ENCODE assay signal across 29 cellular contexts in the genomic region with DNA sequence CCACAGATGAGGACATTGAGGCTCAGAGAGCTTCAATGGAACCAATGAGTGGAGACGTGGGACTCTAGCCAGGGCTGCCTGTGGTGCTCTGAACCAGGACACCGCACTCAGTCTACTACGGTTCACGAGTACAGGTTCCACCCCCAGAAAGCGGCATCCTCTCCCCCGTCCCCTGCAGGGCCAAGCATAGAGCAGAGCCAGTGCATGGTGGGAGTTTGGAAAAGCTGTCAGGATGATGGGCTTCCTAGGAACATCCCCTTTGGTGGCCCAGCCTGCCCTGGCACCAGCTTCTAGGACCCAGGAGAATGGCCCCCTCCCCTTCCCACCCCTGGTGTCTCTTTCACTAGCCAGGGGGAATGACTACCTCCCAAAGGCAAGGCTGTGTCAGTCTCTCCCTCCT. TPM values are rescaled to one million over a fixed set of nuclear protein-coding genes. Genes with fewer than 3 reads are reported as not detected.
DNase-seq lines count a peak whose midpoint lies in the region; ATAC-seq and TF ChIP-seq lines count a peak whose summit lies in the region.
"Had no signal": no experiment of that assay in that cellular context is flagged by ENCODE, and none has a peak within 500 bp of the region (broad histone marks: within the 10 kb centered on the region; RNA-seq: fewer than 3 reads in every experiment).

No MANE protein-coding gene starts in this region.

- H3K79me2 ChIP-seq in neural progenitor cell (ENCODE audit: low read depth): no peaks in the 10 kb centered on the region

- DNase-seq in CD4-positive, alpha-beta memory T cell: no peak
- DNase-seq in body of pancreas (no peak), neural progenitor cell (ENCODE audit: low spot score) (no peak), HuH-7.5 (ENCODE audit: low spot score) (no peak), NCI-H2171 treated with DMSO at 0.1 percent for 48 hours (lab: John Stamatoyannopoulos, UW) (no peak), GM19238 (ENCODE audit: insufficient read length, low spot score) (no peak)
- DNase-seq: activated CD4-positive, alpha-beta T cell treated with anti-CD3 and anti-CD28 coated beads, Interleukin-2, amount 50 U/mL, for 1 hour; activated CD8-positive, alpha-beta memory T cell treated with anti-CD3 and anti-CD28 coated beads, Interleukin-2, amount 50 U/mL, for 4 hours; activated gamma-delta T cell treated with Interleukin-2 at 50 U/mL for 16 hours; amygdala; C1 segment of cervical spinal cord; caudate nucleus; DMS79 treated with DMSO at 0.1 percent for 48 hours; dorsolateral prefrontal cortex; erythroblast; NCI-H1105; NCI-H2107; NCI-H526 treated with DMSO at 0.1 percent for 48 hours; SHP77 treated with DMSO at 0.1 percent for 48 hours; stimulated activated CD4-positive, alpha-beta T cell treated with anti-CD3 and anti-CD28 coated beads, Interleukin-4, amount 100 ng/mL, for 1 hour; stomach; T-helper 1 cell had no signal

- H2AFZ ChIP-seq in neural progenitor cell (replicated peaks): no peak overlapping the region

- peaks cover 5% of the 10 kb centered on the region for H4K20me1 ChIP-seq in neural progenitor cell (ENCODE audit: low read depth)

- TF ChIP-seq POLR2A in body of pancreas (IDR thresholded peaks at IDR 0.05): no peak

- POLR2A ChIA-PET in CD4-positive, alpha-beta memory T cell (lab: Charles Lee; ENCODE audit: partially characterized antibody): interaction anchor here (1.9 kb wide), 1 partner anchor 9 kb away, joined by 5 read pairs; a partner anchor contains a TSS

- no peaks in the 10 kb centered on the region for H3K9me3 Mint-ChIP-seq in CD4-positive, alpha-beta memory T cell
- no peaks in the 10 kb centered on the region for H3K9me3 Mint-ChIP-seq in neural progenitor cell
- H3K9me3 Mint-ChIP-seq: mesothelial cell of epicardium, neural crest cell had no signal

- no peak overlapping the region for H3K27ac ChIP-seq in CD4-positive, alpha-beta memory T cell (ENCODE audit: low read depth, low read length)
- peak overlapping the region in 3 of 4 donors; percentile 73 to 81 (median 80) for H3K27ac ChIP-seq in body of pancreas
- H3K27ac ChIP-seq in neural progenitor cell: no peak overlapping the region
- H3K27ac ChIP-seq: dorsolateral prefrontal cortex, psoas muscle, stomach, vagina had no signal

- ATAC-seq in body of pancreas: no peak
- ATAC-seq: psoas muscle had no signal

- H3K27me3 Mint-ChIP-seq in CD4-positive, alpha-beta memory T cell: no peaks in the 10 kb centered on the region
- peaks cover 4% of the 10 kb centered on the region for H3K27me3 Mint-ChIP-seq in neural progenitor cell (ENCODE audit: insufficient read depth, low read depth)

- peaks cover 12% of the 10 kb centered on the region for H3K36me3 ChIP-seq in CD4-positive, alpha-beta memory T cell (ENCODE audit: insufficient read depth, low read length)
- peaks cover 0 to 4% of the 10 kb centered on the region in 2 donors for H3K36me3 ChIP-seq in body of pancreas (replicated peaks in 1 of 2; ENCODE audit: insufficient read depth in 1 of 2, low read depth in 2 of 2)
- no peaks in the 10 kb centered on the region for H3K36me3 ChIP-seq in neural progenitor cell

- H3K27ac Mint-ChIP-seq in CD4-positive, alpha-beta memory T cell: peak overlapping the region in 5 of 7 donors; percentile 60 to 85 (median 70)
- no peak overlapping the region for H3K27ac Mint-ChIP-seq in neural progenitor cell

- H3K4me3 Mint-ChIP-seq in CD4-positive, alpha-beta memory T cell: no peak overlapping the region
- H3K4me3 Mint-ChIP-seq in neural progenitor cell: peak overlapping the region; percentile 61
- H3K4me3 Mint-ChIP-seq: mesothelial cell of epicardium, neural crest cell had no signal

- CTCF ChIA-PET in CD4-positive, alpha-beta memory T cell (lab: Charles Lee; ENCODE audit: partially characterized antibody): interaction anchor here (1.2 to 1.6 kb wide), 3 partner anchors 9 to 86 kb away, joined by 3 to 5 read pairs (median 4); a partner anchor contains a TSS

- no peak overlapping the region for H3K4me2 ChIP-seq in neural progenitor cell

- H3K9me3 ChIP-seq in CD4-positive, alpha-beta memory T cell (ENCODE audit: control insufficient read depth in 1 of 2, low read length in 2 of 2): no peaks in the 10 kb centered on the region
- H3K9me3 ChIP-seq in body of pancreas (no peaks in the 10 kb centered on the region), neural progenitor cell (ENCODE audit: low read depth) (no peaks in the 10 kb centered on the region)
- H3K9me3 ChIP-seq: psoas muscle, stomach, vagina had no signal

- WGBS in body of pancreas, 2 donors: 93 to 98% methylated on average over 6 of the region's 6 CpGs

- TF ChIP-seq CTCF in body of pancreas (IDR thresholded peaks at IDR 0.05) (no peak), neural progenitor cell (IDR thresholded peaks at IDR 0.05) (no peak)

- intact Hi-C loops in CD4-positive, alpha-beta memory T cell (cut with micrococcal nuclease): no loop called here
- intact Hi-C loops in body of pancreas (cut with DNase I): loop anchor here (10.0 kb wide), 1 partner anchor 237 kb away; no protein-coding TSS in a partner anchor

- no peak overlapping the region for H3K9ac ChIP-seq in neural progenitor cell

- H3F3A ChIP-seq in neural progenitor cell (ENCODE audit: low read depth): no peaks in the 10 kb centered on the region

- no peaks in the 10 kb centered on the region for H3K27me3 ChIP-seq in CD4-positive, alpha-beta memory T cell (ENCODE audit: insufficient read depth, low read length)
- H3K27me3 ChIP-seq in body of pancreas (no peaks in the 10 kb centered on the region), neural progenitor cell (peaks cover 18% of the 10 kb centered on the region)
- H3K27me3 ChIP-seq: dorsolateral prefrontal cortex, stomach, vagina had no signal

- peaks cover 9 to 41% (median 25%) of the 10 kb centered on the region in 4 donors for H3K4me1 Mint-ChIP-seq in CD4-positive, alpha-beta memory T cell
- H3K4me1 Mint-ChIP-seq in neural progenitor cell: peaks cover 5% of the 10 kb centered on the region

- H3K36me3 Mint-ChIP-seq in CD4-positive, alpha-beta memory T cell: peaks cover 7 to 23% of the 10 kb centered on the region in 2 donors
- H3K36me3 Mint-ChIP-seq in neural progenitor cell: peaks cover 1% of the 10 kb centered on the region

- no peak overlapping the region for H3K4me3 ChIP-seq in CD4-positive, alpha-beta memory T cell (ENCODE audit: low read length in 2 of 2)
- H3K4me3 ChIP-seq in body of pancreas: no peak overlapping the region
- no peak overlapping the region for H3K4me3 ChIP-seq in neural progenitor cell
- H3K4me3 ChIP-seq: dorsolateral prefrontal cortex, psoas muscle, skin epidermis, stomach, vagina had no signal

- H3K4me1 ChIP-seq in CD4-positive, alpha-beta memory T cell (ENCODE audit: insufficient read depth, low read length): peaks cover 42% of the 10 kb centered on the region
- H3K4me1 ChIP-seq in body of pancreas: peaks cover 36% of the 10 kb centered on the region
- no peaks in the 10 kb centered on the region for H3K4me1 ChIP-seq in neural progenitor cell
- H3K4me1 ChIP-seq: psoas muscle had no signal

RNA-seq across cellular contexts. Expression of a gene that starts 8.4 kb away (rescaled TPM):
- total RNA-seq in CD4-positive, alpha-beta memory T cell: 10 to 100 TPM; 19.7 to 20.5 TPM
- 10 to 100 TPM in 1 of 2 donors, 1 to 10 TPM in 1; 2.3 to 16.5 TPM for polyA plus RNA-seq in CD4-positive, alpha-beta memory T cell
- total RNA-seq in body of pancreas (1 to 10 TPM; 3.3 to 4.7 TPM), neural progenitor cell (ENCODE audit: low replicate concordance) (1.4 and 5.5 TPM in 2 replicates)

RNA-seq across cellular contexts. Expression of a gene that starts 9.1 kb away (rescaled TPM):
- total RNA-seq in CD4-positive, alpha-beta memory T cell: 10 to 100 TPM; 36.4 to 39.5 TPM
- polyA plus RNA-seq in CD4-positive, alpha-beta memory T cell: 10 to 100 TPM; 35.3 to 45.2 TPM
- total RNA-seq in body of pancreas (10 to 100 TPM; 22.4 to 46.7 TPM), neural progenitor cell (ENCODE audit: low replicate concordance) (14.9 and 24.5 TPM in 2 replicates)

RNA-seq across cellular contexts. Expression of a gene that starts 21.2 kb away (rescaled TPM):
- total RNA-seq in CD4-positive, alpha-beta memory T cell: not detected
- polyA plus RNA-seq in CD4-positive, alpha-beta memory T cell: not detected
- total RNA-seq in body of pancreas (not detected), neural progenitor cell (ENCODE audit: low replicate concordance) (not detected in 2 replicates)
- total RNA-seq: H7, LHCN-M2, psoas muscle, vagina had no signal
- polyA plus RNA-seq: psoas muscle had no signal

RNA-seq across cellular contexts. Expression of a gene that starts 33.5 kb away (rescaled TPM):
- total RNA-seq in CD4-positive, alpha-beta memory T cell: 1 to 10 TPM; 1.6 to 1.8 TPM
- under 1 TPM in 1 of 2 donors, not detected in 1; 0.21 TPM for polyA plus RNA-seq in CD4-positive, alpha-beta memory T cell
- total RNA-seq in body of pancreas: 10 to 100 TPM; 22.3 to 35.3 TPM
- 7.2 and 26.0 TPM in 2 replicates for total RNA-seq in neural progenitor cell (ENCODE audit: low replicate concordance)

Comparison
In these comparisons a context has a peak if more than half of its experiments do, and no peak if none do; other contexts are left out.
1. H3K27ac ChIP-seq: peak in body of pancreas (3 of 4); none in CD4-positive, alpha-beta memory T cell (single experiment) and neural progenitor cell (single experiment).